18 cellular contexts compared by ENCODE assay signal in the genomic region with DNA sequence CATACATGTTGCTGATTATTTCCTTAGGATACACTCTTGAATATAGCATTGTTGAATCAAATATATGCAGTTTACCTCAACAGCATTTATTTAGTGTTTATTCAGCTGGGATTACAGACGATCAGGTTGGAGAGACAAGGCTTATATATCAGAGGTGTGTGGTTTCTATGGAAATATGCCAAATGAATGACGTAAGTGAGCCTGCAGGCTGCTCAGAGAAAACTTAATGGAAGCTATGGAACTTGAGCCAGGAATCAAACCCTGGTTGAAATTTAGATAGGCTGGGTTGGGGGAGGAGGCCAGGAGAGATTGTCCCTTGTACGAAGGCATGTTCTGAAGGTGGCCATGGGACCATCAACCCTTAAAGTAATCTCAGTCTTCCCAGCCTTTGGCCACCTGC.
DNase-seq lines count a peak whose midpoint lies in the region; ATAC-seq and TF ChIP-seq lines count a peak whose summit lies in the region.
"Had no signal": no experiment of that assay in that cellular context is flagged by ENCODE, and none has a peak within 500 bp of the region (broad histone marks: within the 10 kb centered on the region; RNA-seq: fewer than 3 reads in every experiment).

No MANE protein-coding gene starts in this region.

- H3K27me3 Mint-ChIP-seq in nephron progenitor cell (ENCODE audit: low read depth, poor library complexity) = no peaks in the 10 kb centered on the region

- DNase-seq in NCI-H2081 (lab: John Stamatoyannopoulos, UW) (peak; percentile 6 to 16), NCI-H2081 treated with DMSO at 0.1 percent for 48 hours (lab: John Stamatoyannopoulos, UW) (no peak), NCI-H2171 (lab: John Stamatoyannopoulos, UW) (peak; percentile 38), astrocyte of the cerebellum (ENCODE audit: low read depth) (peak; percentile 39), kidney tubule cell (ENCODE audit: low spot score) (peak; percentile 27), nephron progenitor cell (no peak)
- DNase-seq: activated CD4-positive, alpha-beta T cell treated with anti-CD3 and anti-CD28 coated beads for 4 hours; activated effector memory CD4-positive, alpha-beta T cell treated with anti-CD3 and anti-CD28 coated beads, Interleukin-2, amount 50 U/mL, for 16 hours; amygdala; DMS79; left cardiac atrium; midbrain; NCI-H1436 treated with DMSO at 0.1 percent for 48 hours; NCI-H69 had no signal

- H3K4me3 Mint-ChIP-seq in nephron progenitor cell = no peak overlapping the region

- H3K27ac Mint-ChIP-seq in nephron progenitor cell = no peak overlapping the region

- ATAC-seq in GM19351 (IDR thresholded peaks at IDR 0.05; ENCODE audit: unreplicated experiment) (no peak), HG02870 (IDR thresholded peaks at IDR 0.05; ENCODE audit: unreplicated experiment) (no peak)
- ATAC-seq: foreskin keratinocyte, Panc1 had no signal

- H3K9me3 Mint-ChIP-seq in nephron progenitor cell = peaks cover 36% of the 10 kb centered on the region

- no peaks in the 10 kb centered on the region for H3K4me1 Mint-ChIP-seq in nephron progenitor cell

- H3K4me3 ChIP-seq in astrocyte of the cerebellum (ENCODE audit: low read depth, low read length) = no peak overlapping the region

- TF ChIP-seq CTCF in astrocyte of the cerebellum (IDR thresholded peaks at IDR 0.05; ENCODE audit: low read depth, low read length, missing control alignments) (no peak), nephron progenitor cell (IDR thresholded peaks at IDR 0.05) (no peak)

- H3K36me3 Mint-ChIP-seq in nephron progenitor cell (ENCODE audit: low read depth) = peaks cover 57% of the 10 kb centered on the region

- in situ Hi-C loops in astrocyte of the cerebellum (cut with HindIII; ENCODE audit: low sequenced_read_pairs) = no loop called here

Comparison
In these comparisons a context has a peak if more than half of its experiments do, and no peak if none do; other contexts are left out.
1. DNase-seq: peak in NCI-H2081 (2 of 2), NCI-H2171 (single experiment), astrocyte of the cerebellum (single experiment) and kidney tubule cell (single experiment); none in NCI-H2081 treated with DMSO at 0.1 percent for 48 hours (single experiment) and nephron progenitor cell (single experiment).